1 cellular context compared by ENCODE assay signal in genomic region chr10:80484243-80484642, GRCh38.
TF ChIP-seq lines count a peak whose summit lies in the region.

No MANE protein-coding gene starts in this region.

TF ChIP-seq in K562, 482 proteins besides CTCF, POLR2A, EP300 and RAD21:
- TF ChIP-seq ZFX (CRISPR knock-in tag; IDR thresholded peaks at IDR 0.05) (no peak), HOMEZ (CRISPR knock-in tag; IDR thresholded peaks at IDR 0.05) (no peak), ZNF146 (CRISPR knock-in tag; IDR thresholded peaks at IDR 0.05; ENCODE audit: unreplicated experiment) (no peak), MBD1 (CRISPR knock-in tag; IDR thresholded peaks at IDR 0.05) (no peak), CEBPG (CRISPR knock-in tag; IDR thresholded peaks at IDR 0.05) (no peak), CEBPG (tag; conservative IDR thresholded peaks at IDR 0.05 in 1 of 2, IDR thresholded peaks at IDR 0.05 in 1 of 2) (peak in 1 of 2 experiments; percentile 48; a peak in 1 of 4 replicates), ZNF592 (IDR thresholded peaks at IDR 0.05) (no peak), STAT6 (CRISPR knock-in tag; IDR thresholded peaks at IDR 0.05) (no peak), ADNP (tag; IDR thresholded peaks at IDR 0.05) (0 out of 2 replicates have a peak, but pooled peaks have one; percentile 3), MITF (IDR thresholded peaks at IDR 0.05) (no peak), RCOR1 (IDR thresholded peaks at IDR 0.05; ENCODE audit: borderline replicate concordance in 1 of 2, low read depth in 2 of 2, low read length in 2 of 2) (peak in 1 of 2 experiments; percentile 66; a peak in 1 of 4 replicates), FOS (IDR thresholded peaks at IDR 0.05; ENCODE audit: extremely low read depth, insufficient read length) (no peak)
